ENCODE assay signal across 8 cellular contexts in genomic region chr12:93741741-93742085, GRCh38.
DNase-seq lines count a peak whose midpoint lies in the region; ATAC-seq, FAIRE-seq and TF ChIP-seq lines count a peak whose summit lies in the region.

No MANE protein-coding gene starts in this region.

- TF ChIP-seq CTCF in GM23338 (conservative IDR thresholded peaks at IDR 0.05; ENCODE audit: low read depth in 2 of 2) (no peak), brain microvascular endothelial cell (IDR thresholded peaks at IDR 0.05; ENCODE audit: low read depth, low read length, missing control alignments) (no peak), kidney (IDR thresholded peaks at IDR 0.05; ENCODE audit: borderline replicate concordance, extremely low read depth, insufficient read depth) (no peak)

- peak overlapping the region; percentile 91 for H3K27ac ChIP-seq in GM23338 (ENCODE audit: low read depth)
- peak overlapping the region; percentile 46 for H3K27ac ChIP-seq in brain microvascular endothelial cell
- peak overlapping the region; percentile 94 to 97 for H3K27ac ChIP-seq in kidney (ENCODE audit: low read depth in 2 of 2, low read length in 2 of 2)
- H3K27ac ChIP-seq in stomach smooth muscle (ENCODE audit: low read length): peak overlapping the region; percentile 94

- H3K79me2 ChIP-seq in GM23338 (replicated peaks; ENCODE audit: insufficient read depth): no peaks in the 10 kb centered on the region

- peak; percentile 92 for ATAC-seq in GM23338
- no peak for ATAC-seq in HG02973 (IDR thresholded peaks at IDR 0.05; ENCODE audit: unreplicated experiment)

- H3K4me1 ChIP-seq in ES-I3 (ENCODE audit: insufficient read depth, low read length): peaks cover 25% of the 10 kb centered on the region
- peaks cover 46% of the 10 kb centered on the region for H3K4me1 ChIP-seq in GM23338 (ENCODE audit: insufficient read depth)
- peaks cover 11 to 29% of the 10 kb centered on the region in 2 donors for H3K4me1 ChIP-seq in kidney (ENCODE audit: control insufficient read depth in 1 of 2, insufficient read depth in 1 of 2, low read depth in 1 of 2, low read length in 2 of 2)
- H3K4me1 ChIP-seq in stomach smooth muscle (ENCODE audit: control insufficient read depth, insufficient read depth, low read length): peaks cover 24% of the 10 kb centered on the region

- H3K27me3 ChIP-seq in GM23338 (ENCODE audit: insufficient read depth) (no peaks in the 10 kb centered on the region), brain microvascular endothelial cell (replicated peaks) (no peaks in the 10 kb centered on the region), stomach smooth muscle (ENCODE audit: control insufficient read depth in 1 of 2, insufficient read depth in 2 of 2, low read length in 2 of 2) (no peaks in the 10 kb centered on the region)

- H3K9me3 ChIP-seq in ES-I3 (ENCODE audit: control insufficient read depth, insufficient read depth, low read length) (no peaks in the 10 kb centered on the region), kidney (ENCODE audit: control insufficient read depth in 1 of 2, low read length in 2 of 2) (no peaks in the 10 kb centered on the region), stomach smooth muscle (ENCODE audit: control insufficient read depth in 2 of 2, low read length in 2 of 2) (no peaks in the 10 kb centered on the region)

- intact Hi-C loops in kidney (cut with DNase I): no loop called here

- H3K9ac ChIP-seq in ES-I3 (ENCODE audit: low read depth, low read length): peak overlapping the region; percentile 83
- H3K9ac ChIP-seq in kidney (ENCODE audit: low read length in 2 of 2): peak overlapping the region; percentile 85 to 86
- peak overlapping the region; percentile 88 to 97 for H3K9ac ChIP-seq in stomach smooth muscle (ENCODE audit: low read length in 2 of 2)

- FAIRE-seq in kidney (lab: Jason Lieb, UNC): no peak

- in situ Hi-C loops in brain microvascular endothelial cell (cut with HindIII; ENCODE audit: low pct_ligation_motif_present, low sequenced_read_pairs): no loop called here

- H3K27me3 Mint-ChIP-seq in GM23338 (ENCODE audit: insufficient read depth, low read depth, poor library complexity): peaks cover 5% of the 10 kb centered on the region

- no peaks in the 10 kb centered on the region for H3K36me3 ChIP-seq in ES-I3 (ENCODE audit: insufficient read depth, low read length)
- no peaks in the 10 kb centered on the region for H3K36me3 ChIP-seq in GM23338 (ENCODE audit: insufficient read depth)
- no peaks in the 10 kb centered on the region for H3K36me3 ChIP-seq in brain microvascular endothelial cell (replicated peaks)
- H3K36me3 ChIP-seq in kidney (ENCODE audit: control insufficient read depth in 1 of 2, insufficient read depth in 2 of 2, low read length in 2 of 2): no peaks in the 10 kb centered on the region
- H3K36me3 ChIP-seq in stomach smooth muscle (ENCODE audit: control insufficient read depth in 2 of 2, insufficient read depth in 2 of 2, low read length in 2 of 2): no peaks in the 10 kb centered on the region

- peak overlapping the region; percentile 86 for H3K4me3 Mint-ChIP-seq in GM23338

- H3K4me2 ChIP-seq in GM23338: peak overlapping the region; percentile 51

- no peaks in the 10 kb centered on the region for H3K9me2 ChIP-seq in GM23338 (ENCODE audit: insufficient read depth)

- peak overlapping the region; percentile 99 for H3K27ac Mint-ChIP-seq in GM23338

- DNase-seq in GM23338 (ENCODE audit: low spot score): peak; percentile 97
- DNase-seq in NCI-H146 treated with DMSO at 0.1 percent for 48 hours (lab: John Stamatoyannopoulos, UW; ENCODE audit: unreplicated experiment): peak; percentile 27
- DNase-seq in brain microvascular endothelial cell: no peak
- DNase-seq in kidney: no peak
- DNase-seq in NCI-H524 treated with DMSO at 0.1 percent for 48 hours (lab: John Stamatoyannopoulos, UW): no peak

- H3K9me3 Mint-ChIP-seq in GM23338: no peaks in the 10 kb centered on the region

- no peaks in the 10 kb centered on the region for H3F3A ChIP-seq in GM23338 (replicated peaks; ENCODE audit: low read depth)

- H3K4me1 Mint-ChIP-seq in GM23338: peaks cover 58% of the 10 kb centered on the region

- no peaks in the 10 kb centered on the region for H3K36me3 Mint-ChIP-seq in GM23338 (ENCODE audit: low read depth)

- H2AFZ ChIP-seq in GM23338: no peak overlapping the region

- H4K20me1 ChIP-seq in GM23338 (replicated peaks; ENCODE audit: insufficient read depth): no peaks in the 10 kb centered on the region

- peak overlapping the region; percentile 59 for H3K4me3 ChIP-seq in GM23338
- H3K4me3 ChIP-seq in brain microvascular endothelial cell (ENCODE audit: low read depth, low read length): peak overlapping the region; percentile 78
- peak overlapping the region; percentile 77 to 93 for H3K4me3 ChIP-seq in kidney (ENCODE audit: low read length in 2 of 2)
- H3K4me3 ChIP-seq in stomach smooth muscle (ENCODE audit: low read length in 2 of 2): peak overlapping the region; percentile 77 to 92

TF ChIP-seq in GM23338, 12 proteins besides CTCF, POLR2A, EP300 and RAD21 (continues in another document):
- TF ChIP-seq, protein P1, sequence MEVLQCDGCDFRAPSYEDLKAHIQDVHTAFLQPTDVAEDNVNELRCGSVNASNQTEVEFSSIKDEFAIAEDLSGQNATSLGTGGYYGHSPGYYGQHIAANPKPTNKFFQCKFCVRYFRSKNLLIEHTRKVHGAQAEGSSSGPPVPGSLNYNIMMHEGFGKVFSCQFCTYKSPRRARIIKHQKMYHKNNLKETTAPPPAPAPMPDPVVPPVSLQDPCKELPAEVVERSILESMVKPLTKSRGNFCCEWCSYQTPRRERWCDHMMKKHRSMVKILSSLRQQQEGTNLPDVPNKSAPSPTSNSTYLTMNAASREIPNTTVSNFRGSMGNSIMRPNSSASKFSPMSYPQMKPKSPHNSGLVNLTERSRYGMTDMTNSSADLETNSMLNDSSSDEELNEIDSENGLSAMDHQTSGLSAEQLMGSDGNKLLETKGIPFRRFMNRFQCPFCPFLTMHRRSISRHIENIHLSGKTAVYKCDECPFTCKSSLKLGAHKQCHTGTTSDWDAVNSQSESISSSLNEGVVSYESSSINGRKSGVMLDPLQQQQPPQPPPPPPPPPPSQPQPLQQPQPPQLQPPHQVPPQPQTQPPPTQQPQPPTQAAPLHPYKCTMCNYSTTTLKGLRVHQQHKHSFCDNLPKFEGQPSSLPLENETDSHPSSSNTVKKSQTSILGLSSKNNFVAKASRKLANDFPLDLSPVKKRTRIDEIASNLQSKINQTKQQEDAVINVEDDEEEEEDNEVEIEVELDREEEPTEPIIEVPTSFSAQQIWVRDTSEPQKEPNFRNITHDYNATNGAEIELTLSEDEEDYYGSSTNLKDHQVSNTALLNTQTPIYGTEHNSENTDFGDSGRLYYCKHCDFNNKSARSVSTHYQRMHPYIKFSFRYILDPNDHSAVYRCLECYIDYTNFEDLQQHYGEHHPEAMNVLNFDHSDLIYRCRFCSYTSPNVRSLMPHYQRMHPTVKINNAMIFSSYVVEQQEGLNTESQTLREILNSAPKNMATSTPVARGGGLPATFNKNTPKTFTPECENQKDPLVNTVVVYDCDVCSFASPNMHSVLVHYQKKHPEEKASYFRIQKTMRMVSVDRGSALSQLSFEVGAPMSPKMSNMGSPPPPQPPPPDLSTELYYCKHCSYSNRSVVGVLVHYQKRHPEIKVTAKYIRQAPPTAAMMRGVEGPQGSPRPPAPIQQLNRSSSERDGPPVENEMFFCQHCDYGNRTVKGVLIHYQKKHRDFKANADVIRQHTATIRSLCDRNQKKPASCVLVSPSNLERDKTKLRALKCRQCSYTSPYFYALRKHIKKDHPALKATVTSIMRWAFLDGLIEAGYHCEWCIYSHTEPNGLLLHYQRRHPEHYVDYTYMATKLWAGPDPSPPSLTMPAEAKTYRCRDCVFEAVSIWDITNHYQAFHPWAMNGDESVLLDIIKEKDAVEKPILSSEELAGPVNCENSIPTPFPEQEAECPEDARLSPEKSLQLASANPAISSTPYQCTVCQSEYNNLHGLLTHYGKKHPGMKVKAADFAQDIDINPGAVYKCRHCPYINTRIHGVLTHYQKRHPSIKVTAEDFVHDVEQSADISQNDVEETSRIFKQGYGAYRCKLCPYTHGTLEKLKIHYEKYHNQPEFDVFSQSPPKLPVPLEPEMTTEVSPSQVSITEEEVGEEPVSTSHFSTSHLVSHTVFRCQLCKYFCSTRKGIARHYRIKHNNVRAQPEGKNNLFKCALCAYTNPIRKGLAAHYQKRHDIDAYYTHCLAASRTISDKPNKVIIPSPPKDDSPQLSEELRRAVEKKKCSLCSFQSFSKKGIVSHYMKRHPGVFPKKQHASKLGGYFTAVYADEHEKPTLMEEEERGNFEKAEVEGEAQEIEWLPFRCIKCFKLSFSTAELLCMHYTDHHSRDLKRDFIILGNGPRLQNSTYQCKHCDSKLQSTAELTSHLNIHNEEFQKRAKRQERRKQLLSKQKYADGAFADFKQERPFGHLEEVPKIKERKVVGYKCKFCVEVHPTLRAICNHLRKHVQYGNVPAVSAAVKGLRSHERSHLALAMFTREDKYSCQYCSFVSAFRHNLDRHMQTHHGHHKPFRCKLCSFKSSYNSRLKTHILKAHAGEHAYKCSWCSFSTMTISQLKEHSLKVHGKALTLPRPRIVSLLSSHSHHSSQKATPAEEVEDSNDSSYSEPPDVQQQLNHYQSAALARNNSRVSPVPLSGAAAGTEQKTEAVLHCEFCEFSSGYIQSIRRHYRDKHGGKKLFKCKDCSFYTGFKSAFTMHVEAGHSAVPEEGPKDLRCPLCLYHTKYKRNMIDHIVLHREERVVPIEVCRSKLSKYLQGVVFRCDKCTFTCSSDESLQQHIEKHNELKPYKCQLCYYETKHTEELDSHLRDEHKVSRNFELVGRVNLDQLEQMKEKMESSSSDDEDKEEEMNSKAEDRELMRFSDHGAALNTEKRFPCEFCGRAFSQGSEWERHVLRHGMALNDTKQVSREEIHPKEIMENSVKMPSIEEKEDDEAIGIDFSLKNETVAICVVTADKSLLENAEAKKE (CRISPR knock-in tag; IDR thresholded peaks at IDR 0.05): no peak
- TF ChIP-seq ZNF114 (CRISPR knock-in tag; IDR thresholded peaks at IDR 0.05) (no peak), CREB1 (CRISPR knock-in tag; IDR thresholded peaks at IDR 0.05; ENCODE audit: low read depth) (peak; percentile 55; the same call in 1 of the 2 replicates), POLR2AphosphoS5 (IDR thresholded peaks at IDR 0.05; ENCODE audit: low read depth) (peak; percentile 55), EZH2 (IDR thresholded peaks at IDR 0.05; ENCODE audit: low read depth, unreplicated experiment) (no peak), ZNF331 (CRISPR knock-in tag; IDR thresholded peaks at IDR 0.05; ENCODE audit: low read depth) (no peak)
- TF ChIP-seq, protein P2, sequence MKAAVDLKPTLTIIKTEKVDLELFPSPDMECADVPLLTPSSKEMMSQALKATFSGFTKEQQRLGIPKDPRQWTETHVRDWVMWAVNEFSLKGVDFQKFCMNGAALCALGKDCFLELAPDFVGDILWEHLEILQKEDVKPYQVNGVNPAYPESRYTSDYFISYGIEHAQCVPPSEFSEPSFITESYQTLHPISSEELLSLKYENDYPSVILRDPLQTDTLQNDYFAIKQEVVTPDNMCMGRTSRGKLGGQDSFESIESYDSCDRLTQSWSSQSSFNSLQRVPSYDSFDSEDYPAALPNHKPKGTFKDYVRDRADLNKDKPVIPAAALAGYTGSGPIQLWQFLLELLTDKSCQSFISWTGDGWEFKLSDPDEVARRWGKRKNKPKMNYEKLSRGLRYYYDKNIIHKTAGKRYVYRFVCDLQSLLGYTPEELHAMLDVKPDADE (IDR thresholded peaks at IDR 0.05): no peak

Comparison
In these comparisons a context has a peak if more than half of its experiments do, and no peak if none do; other contexts are left out.
1. DNase-seq: peak in GM23338 (single experiment) and NCI-H146 treated with DMSO at 0.1 percent for 48 hours (single experiment); none in brain microvascular endothelial cell (single experiment), kidney (single experiment) and NCI-H524 treated with DMSO at 0.1 percent for 48 hours (single experiment).
2. Peak in every context shown above with its lines, with median percentiles within 50 percentile points of each other: H3K9ac ChIP-seq, H3K27ac ChIP-seq and H3K4me3 ChIP-seq.